ENCODE assay signal across 10 cellular contexts in the genomic region with DNA sequence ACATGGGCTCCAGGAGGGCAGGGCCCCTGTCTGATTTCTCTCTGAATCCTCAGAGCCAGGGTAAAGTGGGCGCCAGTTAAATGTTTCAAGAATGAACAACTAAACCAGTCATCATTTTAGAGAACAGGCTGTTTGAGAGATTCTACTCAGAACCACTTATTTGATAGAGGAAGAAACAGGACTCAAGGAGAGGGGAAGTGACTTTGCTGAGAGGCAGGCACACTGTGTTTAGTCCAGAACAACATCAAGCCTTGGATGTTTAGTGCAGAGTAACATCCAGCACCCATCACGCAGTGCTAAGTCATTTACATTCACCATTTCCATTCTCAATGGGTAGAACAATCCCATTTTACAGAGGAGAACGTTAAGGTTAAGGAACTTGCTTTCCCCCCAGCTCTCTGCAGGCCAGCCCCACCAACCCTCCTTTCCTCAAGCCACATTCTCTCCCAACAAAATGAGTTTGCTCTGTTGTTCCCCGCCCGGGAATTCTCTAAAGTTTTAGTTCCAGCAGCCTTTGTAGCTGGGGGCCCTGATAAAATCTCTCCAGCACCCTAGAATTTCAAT. TPM values are rescaled to one million over a fixed set of nuclear protein-coding genes. Genes with fewer than 3 reads are reported as not detected.
DNase-seq lines count a peak whose midpoint lies in the region; ATAC-seq, FAIRE-seq and TF ChIP-seq lines count a peak whose summit lies in the region.
"Had no signal": no experiment of that assay in that cellular context is flagged by ENCODE, and none has a peak within 500 bp of the region (broad histone marks: within the 10 kb centered on the region; RNA-seq: fewer than 3 reads in every experiment).

No MANE protein-coding gene starts in this region.

- intact Hi-C loops in vagina (cut with DNase I) = no loop called here

- no peak for ATAC-seq in stimulated activated naive CD8-positive, alpha-beta T cell treated with anti-CD3 and anti-CD28 coated beads, Interleukin-15, Interleukin-2, amounts not matched to agents 100 U/mL and 50 U/mL, for 24 hours

- H3K27ac Mint-ChIP-seq in stimulated activated naive CD8-positive, alpha-beta T cell treated with anti-CD3 and anti-CD28 coated beads, Interleukin-15, Interleukin-2, amounts not matched to agents 100 ng/mL and 50 ng/mL, for 24 hours = no peak overlapping the region
- H3K27ac Mint-ChIP-seq in astrocyte (ENCODE audit: unreplicated experiment) = no peak overlapping the region

- H3K4me1 Mint-ChIP-seq in stimulated activated naive CD8-positive, alpha-beta T cell treated with anti-CD3 and anti-CD28 coated beads, Interleukin-15, Interleukin-2, amounts not matched to agents 100 ng/mL and 50 ng/mL, for 24 hours (ENCODE audit: low read depth) = peaks cover 7% of the 10 kb centered on the region
- H3K4me1 Mint-ChIP-seq in astrocyte (ENCODE audit: low read depth, unreplicated experiment) = no peaks in the 10 kb centered on the region

- H3K9me3 Mint-ChIP-seq in stimulated activated naive CD8-positive, alpha-beta T cell treated with anti-CD3 and anti-CD28 coated beads, Interleukin-15, Interleukin-2, amounts not matched to agents 100 ng/mL and 50 ng/mL, for 24 hours = no peaks in the 10 kb centered on the region
- no peaks in the 10 kb centered on the region for H3K9me3 Mint-ChIP-seq in astrocyte (ENCODE audit: unreplicated experiment)

- H3K79me2 ChIP-seq in astrocyte (ENCODE audit: insufficient read depth, low read length) = no peaks in the 10 kb centered on the region

- H3K9ac ChIP-seq in astrocyte (ENCODE audit: low read length) = no peak overlapping the region

- no peak overlapping the region for H2AFZ ChIP-seq in astrocyte (ENCODE audit: low read depth, low read length)

- no peak for TF ChIP-seq POLR2A in vagina (IDR thresholded peaks at IDR 0.05)

- peaks cover 4% of the 10 kb centered on the region for H3K27me3 Mint-ChIP-seq in stimulated activated naive CD8-positive, alpha-beta T cell treated with anti-CD3 and anti-CD28 coated beads, Interleukin-15, Interleukin-2, amounts not matched to agents 100 ng/mL and 50 ng/mL, for 24 hours
- H3K27me3 Mint-ChIP-seq in astrocyte (ENCODE audit: low read depth, unreplicated experiment) = peaks cover 40% of the 10 kb centered on the region

- no peaks in the 10 kb centered on the region for H3K4me1 ChIP-seq in astrocyte (ENCODE audit: insufficient read depth, low read length)
- H3K4me1 ChIP-seq in muscle layer of duodenum (ENCODE audit: control insufficient read depth in 1 of 2, insufficient read depth in 2 of 2, low read length in 2 of 2) = peaks cover 5 to 10% of the 10 kb centered on the region in 2 donors
- H3K4me1 ChIP-seq in vagina = peaks cover 17% of the 10 kb centered on the region
- H3K4me1 ChIP-seq: SJSA1 had no signal

- H3K4me3 Mint-ChIP-seq in stimulated activated naive CD8-positive, alpha-beta T cell treated with anti-CD3 and anti-CD28 coated beads, Interleukin-15, Interleukin-2, amounts not matched to agents 100 ng/mL and 50 ng/mL, for 24 hours = peak overlapping the region; percentile 84
- H3K4me3 Mint-ChIP-seq in astrocyte (ENCODE audit: unreplicated experiment) = peak overlapping the region; percentile 52

- no peaks in the 10 kb centered on the region for H3K27me3 ChIP-seq in astrocyte (ENCODE audit: insufficient read depth, low read length)
- H3K27me3 ChIP-seq in muscle layer of duodenum (ENCODE audit: low read depth, low read length) = no peaks in the 10 kb centered on the region
- no peaks in the 10 kb centered on the region for H3K27me3 ChIP-seq in vagina

- H3K4me3 ChIP-seq in astrocyte (ENCODE audit: insufficient read depth, low read depth, low read length) = no peak overlapping the region
- H3K4me3 ChIP-seq in muscle layer of duodenum (ENCODE audit: low read depth in 1 of 2, low read length in 2 of 2) = peak overlapping the region; percentile 73 to 91
- H3K4me3 ChIP-seq in vagina = peak overlapping the region; percentile 68 to 81
- no peak overlapping the region for H3K4me3 ChIP-seq in foreskin fibroblast (ENCODE audit: low read depth in 1 of 2, low read length in 2 of 2)

- H3K9me3 ChIP-seq in astrocyte (ENCODE audit: insufficient read depth, low read depth, low read length) (no peaks in the 10 kb centered on the region), muscle layer of duodenum (ENCODE audit: control insufficient read depth in 1 of 2, low read length in 2 of 2) (no peaks in the 10 kb centered on the region), vagina (no peaks in the 10 kb centered on the region)
- H3K9me3 ChIP-seq: SJSA1 had no signal

- H3K27ac ChIP-seq in astrocyte (ENCODE audit: low read depth, low read length) (no peak overlapping the region), muscle layer of duodenum (ENCODE audit: low read length) (no peak overlapping the region), vagina (no peak overlapping the region)
- H3K27ac ChIP-seq: SJSA1 had no signal

- TF ChIP-seq CTCF in astrocyte (IDR thresholded peaks at IDR 0.05; ENCODE audit: insufficient read depth, low read depth, low read length) = no peak
- no peak for TF ChIP-seq CTCF in vagina (IDR thresholded peaks at IDR 0.05)
- no peak for TF ChIP-seq CTCF in foreskin fibroblast (IDR thresholded peaks at IDR 0.05; ENCODE audit: low read depth, low read length)

- H3K36me3 ChIP-seq in astrocyte (ENCODE audit: insufficient read depth, low read length) (no peaks in the 10 kb centered on the region), muscle layer of duodenum (ENCODE audit: control insufficient read depth in 1 of 2, insufficient read depth in 2 of 2, low read length in 2 of 2) (no peaks in the 10 kb centered on the region), vagina (no peaks in the 10 kb centered on the region)
- H3K36me3 ChIP-seq: SJSA1 had no signal

- no peaks in the 10 kb centered on the region for H4K20me1 ChIP-seq in astrocyte (ENCODE audit: insufficient read depth, low read length)

- FAIRE-seq in astrocyte (lab: Jason Lieb, UNC) = no peak

- no peak for DNase-seq in stimulated activated naive CD8-positive, alpha-beta T cell treated with anti-CD3 and anti-CD28 coated beads, Interleukin-15, Interleukin-2, amounts not matched to agents 100 U/mL and 50 U/mL, for 24 hours
- DNase-seq in astrocyte (ENCODE audit: low read depth) (no peak), vagina (ENCODE audit: extremely low spot score in 2 of 2) (no peak), iPS-NIHi11 (ENCODE audit: low spot score) (no peak), foreskin fibroblast (no peak), germinal center (ENCODE audit: low spot score) (no peak)
- DNase-seq: NCI-H1436 treated with DMSO at 0.1 percent for 48 hours had no signal

- H3K36me3 Mint-ChIP-seq in stimulated activated naive CD8-positive, alpha-beta T cell treated with anti-CD3 and anti-CD28 coated beads, Interleukin-15, Interleukin-2, amounts not matched to agents 100 ng/mL and 50 ng/mL, for 24 hours (ENCODE audit: low read depth) = no peaks in the 10 kb centered on the region
- H3K36me3 Mint-ChIP-seq in astrocyte (ENCODE audit: low read depth, unreplicated experiment) = no peaks in the 10 kb centered on the region

- peak overlapping the region; percentile 92 for H3K4me2 ChIP-seq in astrocyte (ENCODE audit: low read length)

RNA-seq across cellular contexts. Expression of gene NMNAT3, which starts 1.1 kb away (rescaled TPM):
- 1.3 and 2.5 TPM in 2 replicates for total RNA-seq in astrocyte
- 17.4 TPM for total RNA-seq in vagina
- total RNA-seq: SJSA1 had no signal

Comparison
In these comparisons a context has a peak if more than half of its experiments do, and no peak if none do; other contexts are left out.
1. H3K4me3 ChIP-seq: peak in muscle layer of duodenum (2 of 2) and vagina (2 of 2); none in astrocyte (single experiment) and foreskin fibroblast (0 of 2).